Comparison of ENCODE assay signal across 1 cellular context in the genomic region with DNA sequence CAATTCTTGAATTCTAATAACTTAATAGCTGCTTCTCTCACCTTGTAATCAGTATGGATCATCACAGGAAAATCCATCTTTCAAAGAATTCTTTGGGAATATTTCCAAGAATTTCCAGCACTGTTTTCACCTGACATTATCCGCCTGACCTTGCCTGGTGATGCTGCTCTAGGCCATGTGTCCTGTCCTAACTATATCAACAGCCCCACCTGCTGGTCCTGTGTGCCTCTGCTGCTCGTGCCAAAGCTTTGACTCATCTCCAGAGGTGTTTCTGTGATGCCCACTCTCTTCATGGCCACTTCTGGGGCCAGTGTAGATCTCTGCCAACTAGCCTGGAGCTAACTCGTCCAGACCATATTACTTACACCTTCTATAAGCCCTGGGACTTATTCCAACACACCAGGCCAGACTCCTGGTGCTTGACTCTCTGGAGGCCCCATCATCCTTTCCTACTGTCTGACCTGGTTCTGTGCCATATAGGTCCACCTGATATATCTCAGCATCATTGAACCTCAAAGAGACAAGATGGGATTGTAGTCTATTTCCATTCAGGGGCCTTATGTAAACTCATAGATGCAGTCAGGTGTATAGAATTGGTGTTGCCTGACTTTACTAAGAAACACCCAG.
TF ChIP-seq lines count a peak whose summit lies in the region.

No MANE protein-coding gene starts in this region.

TF ChIP-seq in H1, 55 proteins besides CTCF, POLR2A, EP300 and RAD21 (continued from another document):
- TF ChIP-seq ZNF274 (IDR thresholded peaks at IDR 0.05; ENCODE audit: borderline replicate concordance, extremely low read depth, low read length) (no peak), SIN3A (conservative IDR thresholded peaks at IDR 0.05 in 1 of 2, IDR thresholded peaks at IDR 0.05 in 1 of 2; ENCODE audit: low read depth in 1 of 2, low read length in 2 of 2) (0 out of 4 replicates have a peak, but pooled peaks of 1 of the 2 experiments have one; percentile 34), ATF2 (IDR thresholded peaks at IDR 0.05; ENCODE audit: low read length) (no peak), JUND (IDR thresholded peaks at IDR 0.05; ENCODE audit: low read length) (peak; percentile 79; the same call in 1 of the 2 replicates), HDAC6 (IDR thresholded peaks at IDR 0.05; ENCODE audit: low read depth, low read length) (no peak), GTF2F1 (IDR thresholded peaks at IDR 0.05; ENCODE audit: borderline replicate concordance, low read depth, low read length) (no peak), TCF12 (IDR thresholded peaks at IDR 0.05; ENCODE audit: low read depth, low read length) (no peak), SP4 (IDR thresholded peaks at IDR 0.05; ENCODE audit: low read length) (no peak), TEAD4 (IDR thresholded peaks at IDR 0.05; ENCODE audit: low read depth, low read length) (no peak), RFX5 (IDR thresholded peaks at IDR 0.05; ENCODE audit: borderline replicate concordance, low read depth, low read length) (no peak), POLR2AphosphoS5 (IDR thresholded peaks at IDR 0.05; ENCODE audit: low read depth, low read length) (no peak), SAP30 (IDR thresholded peaks at IDR 0.05; ENCODE audit: insufficient read depth, insufficient replicate concordance, low read length) (no peak), CEBPB (IDR thresholded peaks at IDR 0.05; ENCODE audit: low read depth, low read length) (no peak), SP2 (IDR thresholded peaks at IDR 0.05; ENCODE audit: low read length) (no peak), CHD1 (IDR thresholded peaks at IDR 0.05; ENCODE audit: low read depth, low read length) (no peak), EZH2 (IDR thresholded peaks at IDR 0.05; ENCODE audit: low read depth, low read length, severe bottlenecking) (no peak)
- TF ChIP-seq, protein P1, sequence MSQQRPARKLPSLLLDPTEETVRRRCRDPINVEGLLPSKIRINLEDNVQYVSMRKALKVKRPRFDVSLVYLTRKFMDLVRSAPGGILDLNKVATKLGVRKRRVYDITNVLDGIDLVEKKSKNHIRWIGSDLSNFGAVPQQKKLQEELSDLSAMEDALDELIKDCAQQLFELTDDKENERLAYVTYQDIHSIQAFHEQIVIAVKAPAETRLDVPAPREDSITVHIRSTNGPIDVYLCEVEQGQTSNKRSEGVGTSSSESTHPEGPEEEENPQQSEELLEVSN (IDR thresholded peaks at IDR 0.05) = no peak
